In the genomic region with DNA sequence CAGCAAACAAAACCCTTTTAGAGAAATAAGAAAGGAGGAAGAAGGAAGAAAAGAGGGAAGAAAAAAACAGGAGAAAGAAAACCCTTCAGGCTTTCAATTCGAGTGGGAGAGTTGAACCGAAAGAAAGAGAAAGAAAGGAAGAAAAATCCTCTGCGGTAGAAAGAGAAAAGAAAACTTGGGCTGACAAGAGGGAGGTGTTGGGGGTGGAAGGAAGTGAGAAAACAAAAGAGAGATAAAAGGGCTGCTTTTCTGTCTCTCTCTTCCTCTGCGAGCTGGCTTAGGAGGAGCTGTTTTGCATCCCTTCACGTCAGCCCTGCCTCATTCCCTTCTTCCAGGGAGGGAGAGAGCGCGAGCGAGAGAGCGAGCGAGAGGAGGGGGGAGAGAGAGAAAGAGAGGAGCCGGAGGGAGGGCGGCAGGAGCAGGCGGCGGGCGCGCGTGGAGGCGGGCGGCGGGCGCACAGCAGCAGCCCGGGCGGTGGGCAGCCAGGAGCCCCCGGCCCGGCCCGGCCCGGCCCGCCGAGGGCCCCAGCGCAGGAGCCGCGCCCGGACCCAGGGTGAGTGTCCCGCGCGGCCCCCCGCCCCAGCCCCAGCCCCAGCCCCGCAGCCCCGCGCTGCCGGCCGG, we compare ENCODE assay signal across 1 cellular context.
A peak's percentile ranks its signal among the peaks of the same experiment; 100 is the strongest.
TF ChIP-seq lines count a peak whose summit lies in the region.

A gene with protein sequence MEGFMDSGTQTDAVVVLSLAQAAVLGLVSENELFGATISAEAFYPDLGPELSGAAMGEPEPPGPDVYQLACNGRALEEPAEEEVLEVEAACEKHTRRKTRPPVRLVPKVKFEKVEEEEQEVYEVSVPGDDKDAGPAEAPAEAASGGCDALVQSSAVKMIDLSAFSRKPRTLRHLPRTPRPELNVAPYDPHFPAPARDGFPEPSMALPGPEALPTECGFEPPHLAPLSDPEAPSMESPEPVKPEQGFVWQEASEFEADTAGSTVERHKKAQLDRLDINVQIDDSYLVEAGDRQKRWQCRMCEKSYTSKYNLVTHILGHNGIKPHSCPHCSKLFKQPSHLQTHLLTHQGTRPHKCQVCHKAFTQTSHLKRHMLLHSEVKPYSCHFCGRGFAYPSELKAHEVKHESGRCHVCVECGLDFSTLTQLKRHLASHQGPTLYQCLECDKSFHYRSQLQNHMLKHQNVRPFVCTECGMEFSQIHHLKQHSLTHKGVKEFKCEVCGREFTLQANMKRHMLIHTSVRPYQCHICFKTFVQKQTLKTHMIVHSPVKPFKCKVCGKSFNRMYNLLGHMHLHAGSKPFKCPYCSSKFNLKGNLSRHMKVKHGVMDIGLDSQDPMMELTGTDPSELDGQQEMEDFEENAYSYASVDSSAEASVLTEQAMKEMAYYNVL (plus strand): TSS at position 263 of the 621 bp plus-strand sequence. CDS start 65,814 bp downstream, outside the sequence.

TF ChIP-seq in K562, 482 proteins besides CTCF, POLR2A, EP300 and RAD21 (continued from another document and continues in another):
- TF ChIP-seq, protein P1, sequence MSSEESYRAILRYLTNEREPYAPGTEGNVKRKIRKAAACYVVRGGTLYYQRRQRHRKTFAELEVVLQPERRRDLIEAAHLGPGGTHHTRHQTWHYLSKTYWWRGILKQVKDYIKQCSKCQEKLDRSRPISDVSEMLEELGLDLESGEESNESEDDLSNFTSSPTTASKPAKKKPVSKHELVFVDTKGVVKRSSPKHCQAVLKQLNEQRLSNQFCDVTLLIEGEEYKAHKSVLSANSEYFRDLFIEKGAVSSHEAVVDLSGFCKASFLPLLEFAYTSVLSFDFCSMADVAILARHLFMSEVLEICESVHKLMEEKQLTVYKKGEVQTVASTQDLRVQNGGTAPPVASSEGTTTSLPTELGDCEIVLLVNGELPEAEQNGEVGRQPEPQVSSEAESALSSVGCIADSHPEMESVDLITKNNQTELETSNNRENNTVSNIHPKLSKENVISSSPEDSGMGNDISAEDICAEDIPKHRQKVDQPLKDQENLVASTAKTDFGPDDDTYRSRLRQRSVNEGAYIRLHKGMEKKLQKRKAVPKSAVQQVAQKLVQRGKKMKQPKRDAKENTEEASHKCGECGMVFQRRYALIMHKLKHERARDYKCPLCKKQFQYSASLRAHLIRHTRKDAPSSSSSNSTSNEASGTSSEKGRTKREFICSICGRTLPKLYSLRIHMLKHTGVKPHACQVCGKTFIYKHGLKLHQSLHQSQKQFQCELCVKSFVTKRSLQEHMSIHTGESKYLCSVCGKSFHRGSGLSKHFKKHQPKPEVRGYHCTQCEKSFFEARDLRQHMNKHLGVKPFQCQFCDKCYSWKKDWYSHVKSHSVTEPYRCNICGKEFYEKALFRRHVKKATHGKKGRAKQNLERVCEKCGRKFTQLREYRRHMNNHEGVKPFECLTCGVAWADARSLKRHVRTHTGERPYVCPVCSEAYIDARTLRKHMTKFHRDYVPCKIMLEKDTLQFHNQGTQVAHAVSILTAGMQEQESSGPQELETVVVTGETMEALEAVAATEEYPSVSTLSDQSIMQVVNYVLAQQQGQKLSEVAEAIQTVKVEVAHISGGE (CRISPR knock-in tag; IDR thresholded peaks at IDR 0.05), result no peak; a peak in 1 of 6 replicates
- TF ChIP-seq RB1 (IDR thresholded peaks at IDR 0.05; ENCODE audit: low read depth) (0 out of 2 replicates have a peak, but pooled peaks have one; percentile 37), ZNF263 (CRISPR knock-in tag; IDR thresholded peaks at IDR 0.05; ENCODE audit: borderline replicate concordance) (no peak), SNIP1 (IDR thresholded peaks at IDR 0.05; ENCODE audit: low read depth) (no peak), ZC3H11A (IDR thresholded peaks at IDR 0.05; ENCODE audit: low read depth, low read length) (no peak), NFXL1 (CRISPR knock-in tag; IDR thresholded peaks at IDR 0.05) (no peak), ZNF41 (CRISPR knock-in tag; conservative IDR thresholded peaks at IDR 0.05) (no peak), ZFX (CRISPR knock-in tag; IDR thresholded peaks at IDR 0.05) (no peak), CBFA2T3 (IDR thresholded peaks at IDR 0.05) (no peak), MED1 (CRISPR knock-in tag; IDR thresholded peaks at IDR 0.05; ENCODE audit: borderline replicate concordance) (no peak), SMARCA5 (IDR thresholded peaks at IDR 0.05) (no peak), ZZZ3 (IDR thresholded peaks at IDR 0.05) (no peak), ZNF347 (CRISPR knock-in tag; IDR thresholded peaks at IDR 0.05; ENCODE audit: low read depth) (no peak), KAT7 (CRISPR knock-in tag; IDR thresholded peaks at IDR 0.05; ENCODE audit: borderline replicate concordance) (no peak), PRPF4 (IDR thresholded peaks at IDR 0.05; ENCODE audit: insufficient read depth, low read depth, low read length, poor library complexity, severe bottlenecking) (no peak), JUN (IDR thresholded peaks at IDR 0.05; ENCODE audit: borderline replicate concordance, low read depth, low read length) (no peak), JUN (CRISPR knock-in tag; IDR thresholded peaks at IDR 0.05; ENCODE audit: borderline replicate concordance) (no peak), ZNF583 (CRISPR knock-in tag; IDR thresholded peaks at IDR 0.05) (no peak), NCOA4 (IDR thresholded peaks at IDR 0.05; ENCODE audit: partially characterized antibody) (no peak), SREBF2 (CRISPR knock-in tag; IDR thresholded peaks at IDR 0.05) (no peak), ZBTB1 (CRISPR knock-in tag; IDR thresholded peaks at IDR 0.05; ENCODE audit: borderline replicate concordance, low read depth) (no peak), NR3C1 (CRISPR knock-in tag; IDR thresholded peaks at IDR 0.05) (no peak), ZNF778 (CRISPR knock-in tag; IDR thresholded peaks at IDR 0.05) (no peak), PTTG1 (tag; IDR thresholded peaks at IDR 0.05; ENCODE audit: low read depth) (no peak), CBX3 (IDR thresholded peaks at IDR 0.05; ENCODE audit: borderline replicate concordance in 1 of 2, low read length in 2 of 2) (no peak), ZNF79 (CRISPR knock-in tag; IDR thresholded peaks at IDR 0.05; ENCODE audit: low read depth) (no peak), TEAD2 (tag; IDR thresholded peaks at IDR 0.05) (no peak), CEBPB (tag; IDR thresholded peaks at IDR 0.05) (no peak), YY1 (IDR thresholded peaks at IDR 0.05; ENCODE audit: borderline replicate concordance in 1 of 3, control insufficient read depth in 1 of 3, extremely low read depth in 1 of 3, insufficient read depth in 3 of 3, insufficient read length in 1 of 3, insufficient replicate concordance in 2 of 3, low read depth in 1 of 3, low read length in 2 of 3) (no peak)
- TF ChIP-seq, protein P2, sequence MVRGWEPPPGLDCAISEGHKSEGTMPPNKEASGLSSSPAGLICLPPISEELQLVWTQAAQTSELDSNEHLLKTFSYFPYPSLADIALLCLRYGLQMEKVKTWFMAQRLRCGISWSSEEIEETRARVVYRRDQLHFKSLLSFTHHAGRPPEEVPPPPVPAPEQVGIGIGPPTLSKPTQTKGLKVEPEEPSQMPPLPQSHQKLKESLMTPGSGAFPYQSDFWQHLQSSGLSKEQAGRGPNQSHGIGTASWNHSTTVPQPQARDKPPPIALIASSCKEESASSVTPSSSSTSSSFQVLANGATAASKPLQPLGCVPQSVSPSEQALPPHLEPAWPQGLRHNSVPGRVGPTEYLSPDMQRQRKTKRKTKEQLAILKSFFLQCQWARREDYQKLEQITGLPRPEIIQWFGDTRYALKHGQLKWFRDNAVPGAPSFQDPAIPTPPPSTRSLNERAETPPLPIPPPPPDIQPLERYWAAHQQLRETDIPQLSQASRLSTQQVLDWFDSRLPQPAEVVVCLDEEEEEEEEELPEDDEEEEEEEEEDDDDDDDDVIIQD (CRISPR knock-in tag; IDR thresholded peaks at IDR 0.05), result no peak
- TF ChIP-seq, protein P3, sequence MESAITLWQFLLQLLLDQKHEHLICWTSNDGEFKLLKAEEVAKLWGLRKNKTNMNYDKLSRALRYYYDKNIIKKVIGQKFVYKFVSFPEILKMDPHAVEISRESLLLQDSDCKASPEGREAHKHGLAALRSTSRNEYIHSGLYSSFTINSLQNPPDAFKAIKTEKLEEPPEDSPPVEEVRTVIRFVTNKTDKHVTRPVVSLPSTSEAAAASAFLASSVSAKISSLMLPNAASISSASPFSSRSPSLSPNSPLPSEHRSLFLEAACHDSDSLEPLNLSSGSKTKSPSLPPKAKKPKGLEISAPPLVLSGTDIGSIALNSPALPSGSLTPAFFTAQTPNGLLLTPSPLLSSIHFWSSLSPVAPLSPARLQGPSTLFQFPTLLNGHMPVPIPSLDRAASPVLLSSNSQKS (CRISPR knock-in tag; IDR thresholded peaks at IDR 0.05), result no peak
- TF ChIP-seq, protein P4, sequence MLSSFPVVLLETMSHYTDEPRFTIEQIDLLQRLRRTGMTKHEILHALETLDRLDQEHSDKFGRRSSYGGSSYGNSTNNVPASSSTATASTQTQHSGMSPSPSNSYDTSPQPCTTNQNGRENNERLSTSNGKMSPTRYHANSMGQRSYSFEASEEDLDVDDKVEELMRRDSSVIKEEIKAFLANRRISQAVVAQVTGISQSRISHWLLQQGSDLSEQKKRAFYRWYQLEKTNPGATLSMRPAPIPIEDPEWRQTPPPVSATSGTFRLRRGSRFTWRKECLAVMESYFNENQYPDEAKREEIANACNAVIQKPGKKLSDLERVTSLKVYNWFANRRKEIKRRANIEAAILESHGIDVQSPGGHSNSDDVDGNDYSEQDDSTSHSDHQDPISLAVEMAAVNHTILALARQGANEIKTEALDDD (IDR thresholded peaks at IDR 0.05), result no peak
- TF ChIP-seq, protein P5, sequence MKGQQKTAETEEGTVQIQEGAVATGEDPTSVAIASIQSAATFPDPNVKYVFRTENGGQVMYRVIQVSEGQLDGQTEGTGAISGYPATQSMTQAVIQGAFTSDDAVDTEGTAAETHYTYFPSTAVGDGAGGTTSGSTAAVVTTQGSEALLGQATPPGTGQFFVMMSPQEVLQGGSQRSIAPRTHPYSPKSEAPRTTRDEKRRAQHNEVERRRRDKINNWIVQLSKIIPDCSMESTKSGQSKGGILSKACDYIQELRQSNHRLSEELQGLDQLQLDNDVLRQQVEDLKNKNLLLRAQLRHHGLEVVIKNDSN (CRISPR knock-in tag; IDR thresholded peaks at IDR 0.05), result no peak
- TF ChIP-seq, protein P6, sequence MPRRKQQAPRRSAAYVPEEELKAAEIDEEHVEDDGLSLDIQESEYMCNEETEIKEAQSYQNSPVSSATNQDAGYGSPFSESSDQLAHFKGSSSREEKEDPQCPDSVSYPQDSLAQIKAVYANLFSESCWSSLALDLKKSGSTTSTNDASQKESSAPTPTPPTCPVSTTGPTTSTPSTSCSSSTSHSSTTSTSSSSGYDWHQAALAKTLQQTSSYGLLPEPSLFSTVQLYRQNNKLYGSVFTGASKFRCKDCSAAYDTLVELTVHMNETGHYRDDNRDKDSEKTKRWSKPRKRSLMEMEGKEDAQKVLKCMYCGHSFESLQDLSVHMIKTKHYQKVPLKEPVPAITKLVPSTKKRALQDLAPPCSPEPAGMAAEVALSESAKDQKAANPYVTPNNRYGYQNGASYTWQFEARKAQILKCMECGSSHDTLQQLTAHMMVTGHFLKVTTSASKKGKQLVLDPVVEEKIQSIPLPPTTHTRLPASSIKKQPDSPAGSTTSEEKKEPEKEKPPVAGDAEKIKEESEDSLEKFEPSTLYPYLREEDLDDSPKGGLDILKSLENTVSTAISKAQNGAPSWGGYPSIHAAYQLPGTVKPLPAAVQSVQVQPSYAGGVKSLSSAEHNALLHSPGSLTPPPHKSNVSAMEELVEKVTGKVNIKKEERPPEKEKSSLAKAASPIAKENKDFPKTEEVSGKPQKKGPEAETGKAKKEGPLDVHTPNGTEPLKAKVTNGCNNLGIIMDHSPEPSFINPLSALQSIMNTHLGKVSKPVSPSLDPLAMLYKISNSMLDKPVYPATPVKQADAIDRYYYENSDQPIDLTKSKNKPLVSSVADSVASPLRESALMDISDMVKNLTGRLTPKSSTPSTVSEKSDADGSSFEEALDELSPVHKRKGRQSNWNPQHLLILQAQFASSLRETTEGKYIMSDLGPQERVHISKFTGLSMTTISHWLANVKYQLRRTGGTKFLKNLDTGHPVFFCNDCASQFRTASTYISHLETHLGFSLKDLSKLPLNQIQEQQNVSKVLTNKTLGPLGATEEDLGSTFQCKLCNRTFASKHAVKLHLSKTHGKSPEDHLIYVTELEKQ (CRISPR knock-in tag; IDR thresholded peaks at IDR 0.05), result no peak
- TF ChIP-seq, protein P7, sequence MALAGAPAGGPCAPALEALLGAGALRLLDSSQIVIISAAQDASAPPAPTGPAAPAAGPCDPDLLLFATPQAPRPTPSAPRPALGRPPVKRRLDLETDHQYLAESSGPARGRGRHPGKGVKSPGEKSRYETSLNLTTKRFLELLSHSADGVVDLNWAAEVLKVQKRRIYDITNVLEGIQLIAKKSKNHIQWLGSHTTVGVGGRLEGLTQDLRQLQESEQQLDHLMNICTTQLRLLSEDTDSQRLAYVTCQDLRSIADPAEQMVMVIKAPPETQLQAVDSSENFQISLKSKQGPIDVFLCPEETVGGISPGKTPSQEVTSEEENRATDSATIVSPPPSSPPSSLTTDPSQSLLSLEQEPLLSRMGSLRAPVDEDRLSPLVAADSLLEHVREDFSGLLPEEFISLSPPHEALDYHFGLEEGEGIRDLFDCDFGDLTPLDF (CRISPR knock-in tag; IDR thresholded peaks at IDR 0.05), result no peak
- TF ChIP-seq, protein P8, sequence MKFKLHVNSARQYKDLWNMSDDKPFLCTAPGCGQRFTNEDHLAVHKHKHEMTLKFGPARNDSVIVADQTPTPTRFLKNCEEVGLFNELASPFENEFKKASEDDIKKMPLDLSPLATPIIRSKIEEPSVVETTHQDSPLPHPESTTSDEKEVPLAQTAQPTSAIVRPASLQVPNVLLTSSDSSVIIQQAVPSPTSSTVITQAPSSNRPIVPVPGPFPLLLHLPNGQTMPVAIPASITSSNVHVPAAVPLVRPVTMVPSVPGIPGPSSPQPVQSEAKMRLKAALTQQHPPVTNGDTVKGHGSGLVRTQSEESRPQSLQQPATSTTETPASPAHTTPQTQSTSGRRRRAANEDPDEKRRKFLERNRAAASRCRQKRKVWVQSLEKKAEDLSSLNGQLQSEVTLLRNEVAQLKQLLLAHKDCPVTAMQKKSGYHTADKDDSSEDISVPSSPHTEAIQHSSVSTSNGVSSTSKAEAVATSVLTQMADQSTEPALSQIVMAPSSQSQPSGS (CRISPR knock-in tag; IDR thresholded peaks at IDR 0.05), result no peak
- TF ChIP-seq, protein P9, sequence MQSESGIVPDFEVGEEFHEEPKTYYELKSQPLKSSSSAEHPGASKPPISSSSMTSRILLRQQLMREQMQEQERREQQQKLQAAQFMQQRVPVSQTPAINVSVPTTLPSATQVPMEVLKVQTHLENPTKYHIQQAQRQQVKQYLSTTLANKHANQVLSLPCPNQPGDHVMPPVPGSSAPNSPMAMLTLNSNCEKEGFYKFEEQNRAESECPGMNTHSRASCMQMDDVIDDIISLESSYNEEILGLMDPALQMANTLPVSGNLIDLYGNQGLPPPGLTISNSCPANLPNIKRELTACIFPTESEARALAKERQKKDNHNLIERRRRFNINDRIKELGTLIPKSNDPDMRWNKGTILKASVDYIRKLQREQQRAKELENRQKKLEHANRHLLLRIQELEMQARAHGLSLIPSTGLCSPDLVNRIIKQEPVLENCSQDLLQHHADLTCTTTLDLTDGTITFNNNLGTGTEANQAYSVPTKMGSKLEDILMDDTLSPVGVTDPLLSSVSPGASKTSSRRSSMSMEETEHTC (IDR thresholded peaks at IDR 0.05), result no peak
